In genomic region chr12:33093534-33093933, GRCh38 we compare ENCODE assay signal across 36 cellular contexts.
"Had no signal": no experiment of that assay in that cellular context is flagged by ENCODE, and none has a peak within 500 bp of the region (broad histone marks: within the 10 kb centered on the region; RNA-seq: fewer than 3 reads in every experiment).

No MANE protein-coding gene starts in this region.

- H3K4me3 Mint-ChIP-seq: activated B cell treated with CpG ODN at 0.5 μM for 24 hours; activated CD4-positive, alpha-beta memory T cell treated with anti-CD3 and anti-CD28 coated beads for 36 hours; activated naive CD4-positive, alpha-beta T cell treated with anti-CD3 and anti-CD28 coated beads, Interleukin-2, amount 10 ng/mL, durations not matched to agents 7 days and 5 days; activated naive CD8-positive, alpha-beta T cell; activated naive CD8-positive, alpha-beta T cell treated with anti-CD3 and anti-CD28 coated beads, Interleukin-2, amount 50 U/mL, for 24 hours; activated T-cell treated with anti-CD3 and anti-CD28 coated beads, Interleukin-2, amount 50 U/mL, for 4 hours; activated T-helper 1 cell treated with anti-CD3 and anti-CD28 coated beads, Interleukin-12 subunit alpha, Interleukin-12 subunit beta, Interleukin-2, Interleukin-4 antibody, amounts not matched to agents 30 ng/mL and 10 ng/mL and 1 ng/mL, durations not matched to agents 14 hours and 24 hours and 36 hours had no signal

- ATAC-seq: activated naive CD8-positive, alpha-beta T cell treated with anti-CD3 and anti-CD28 coated beads, Interleukin-2, amount 50 U/mL, for 24 hours; activated T-cell treated with anti-CD3 and anti-CD28 coated beads, Interleukin-2, amount 50 U/mL, for 4 hours; PC-3 had no signal

- H3K9me3 ChIP-seq: Peyer's patch had no signal

- H3K4me1 ChIP-seq: Peyer's patch had no signal

- H3K4me3 ChIP-seq: coronary artery, Peyer's patch had no signal

- H3K27ac Mint-ChIP-seq: activated B cell treated with CpG ODN at 0.5 μM for 24 hours; activated CD4-positive, alpha-beta memory T cell treated with anti-CD3 and anti-CD28 coated beads for 36 hours; activated naive CD4-positive, alpha-beta T cell treated with anti-CD3 and anti-CD28 coated beads, Interleukin-2, amount 10 ng/mL, durations not matched to agents 7 days and 5 days; activated naive CD8-positive, alpha-beta T cell; activated naive CD8-positive, alpha-beta T cell treated with anti-CD3 and anti-CD28 coated beads, Interleukin-2, amount 50 U/mL, for 24 hours; activated T-helper 1 cell treated with anti-CD3 and anti-CD28 coated beads, Interleukin-12 subunit alpha, Interleukin-12 subunit beta, Interleukin-2, Interleukin-4 antibody, amounts not matched to agents 30 ng/mL and 10 ng/mL and 1 ng/mL, durations not matched to agents 14 hours and 24 hours and 36 hours had no signal

- H3K9me3 Mint-ChIP-seq: activated naive CD4-positive, alpha-beta T cell treated with anti-CD3 and anti-CD28 coated beads, Interleukin-2, amount 10 ng/mL, durations not matched to agents 7 days and 5 days; activated naive CD8-positive, alpha-beta T cell treated with anti-CD3 and anti-CD28 coated beads, Interleukin-2, amount 50 U/mL, for 24 hours had no signal

- DNase-seq: activated B cell treated with CpG ODN at 0.5 μM for 24 hours; activated CD4-positive, alpha-beta memory T cell treated with anti-CD3 and anti-CD28 coated beads for 36 hours; activated CD4-positive, alpha-beta T cell treated with anti-CD3 and anti-CD28 coated beads for 4 hours; activated CD4-positive, alpha-beta T cell treated with anti-CD3 and anti-CD28 coated beads, Interleukin-2, amount 50 U/mL, for 1 hour; activated CD4-positive, CD25-positive, alpha-beta regulatory T cell treated with anti-CD3 and anti-CD28 coated beads, Interleukin-2, amount 50 U/mL, for 72 hours; activated CD8-positive, alpha-beta memory T cell treated with anti-CD3 and anti-CD28 coated beads, Interleukin-2, amount 50 U/mL, for 4 hours; activated naive CD4-positive, alpha-beta T cell treated with anti-CD3 and anti-CD28 coated beads, Interleukin-2, amount 10 ng/mL, durations not matched to agents 7 days and 5 days; activated naive CD8-positive, alpha-beta T cell treated with anti-CD3 and anti-CD28 coated beads, Interleukin-2, amount 50 U/mL, for 24 hours; activated T-cell treated with anti-CD3 and anti-CD28 coated beads for 4 hours; activated T-cell treated with anti-CD3 and anti-CD28 coated beads, Interleukin-2, amount 50 U/mL, for 4 hours; anterior cingulate cortex; brain microvascular endothelial cell; Kasumi-1; MM.1S; NCI-H1048; NCI-H1105 treated with DMSO at 0.1 percent for 48 hours; NCI-H1436; NCI-H1694; NCI-H1930; NCI-H2081 treated with DMSO at 0.1 percent for 48 hours; NCI-H226; NCI-H446 treated with DMSO at 0.1 percent for 48 hours; NCI-H524; NCI-H69; PC-3; Peyer's patch; RPMI8226; SHP77 treated with DMSO at 0.1 percent for 48 hours; SW 1271; T-helper 1 cell; T-helper 2 cell; T-helper 9 cell had no signal

- H3K27me3 ChIP-seq: brain microvascular endothelial cell, Peyer's patch had no signal

- H3K27ac ChIP-seq: brain microvascular endothelial cell, coronary artery, Peyer's patch, VCaP had no signal

- H3K36me3 ChIP-seq: brain microvascular endothelial cell, Peyer's patch had no signal

- H3K27me3 Mint-ChIP-seq: activated B cell treated with CpG ODN at 0.5 μM for 24 hours; activated CD4-positive, alpha-beta memory T cell treated with anti-CD3 and anti-CD28 coated beads for 36 hours; activated naive CD4-positive, alpha-beta T cell treated with anti-CD3 and anti-CD28 coated beads, Interleukin-2, amount 10 ng/mL, durations not matched to agents 7 days and 5 days had no signal

- H3K36me3 Mint-ChIP-seq: activated CD4-positive, alpha-beta memory T cell treated with anti-CD3 and anti-CD28 coated beads for 36 hours; activated naive CD4-positive, alpha-beta T cell treated with anti-CD3 and anti-CD28 coated beads, Interleukin-2, amount 10 ng/mL, durations not matched to agents 7 days and 5 days; activated naive CD8-positive, alpha-beta T cell had no signal

- H3K4me1 Mint-ChIP-seq: activated B cell treated with CpG ODN at 0.5 μM for 24 hours; activated naive CD4-positive, alpha-beta T cell treated with anti-CD3 and anti-CD28 coated beads, Interleukin-2, amount 10 ng/mL, durations not matched to agents 7 days and 5 days; activated naive CD8-positive, alpha-beta T cell treated with anti-CD3 and anti-CD28 coated beads, Interleukin-2, amount 50 U/mL, for 24 hours had no signal
